Comparison of ENCODE assay signal across 1 cellular context in genomic region chr16:30139895-30140481, GRCh38.
TF ChIP-seq lines count a peak whose summit lies in the region.

No MANE protein-coding gene starts in this region.

TF ChIP-seq in HepG2, 621 proteins besides CTCF, POLR2A, EP300 and RAD21 (continued from another document and continues in another):
- TF ChIP-seq ZNF773 (CRISPR knock-in tag; IDR thresholded peaks at IDR 0.05; ENCODE audit: borderline replicate concordance): no peak
- TF ChIP-seq PRDM15 (CRISPR knock-in tag; IDR thresholded peaks at IDR 0.05): no peak
- TF ChIP-seq DZIP1 (CRISPR knock-in tag; IDR thresholded peaks at IDR 0.05): no peak
- peak; percentile 95 for TF ChIP-seq MEF2D (CRISPR knock-in tag; IDR thresholded peaks at IDR 0.05)
- TF ChIP-seq TFDP2 (CRISPR knock-in tag; IDR thresholded peaks at IDR 0.05): no peak; the same call in none of the 2 replicates
- TF ChIP-seq CSRNP2 (CRISPR knock-in tag; conservative IDR thresholded peaks at IDR 0.05; ENCODE audit: low read depth): no peak
- no peak for TF ChIP-seq CENPBD1 (CRISPR knock-in tag; IDR thresholded peaks at IDR 0.05; ENCODE audit: borderline replicate concordance, low read depth)
- peak; percentile 90; the same call in 1 of the 2 replicates for TF ChIP-seq HOMEZ (CRISPR knock-in tag; IDR thresholded peaks at IDR 0.05; ENCODE audit: low read depth)
- TF ChIP-seq CBFB (CRISPR knock-in tag; IDR thresholded peaks at IDR 0.05): no peak
- peak; percentile 67 for TF ChIP-seq HNF1B (CRISPR knock-in tag; IDR thresholded peaks at IDR 0.05)
- no peak for TF ChIP-seq TCF7L2 (IDR thresholded peaks at IDR 0.05; ENCODE audit: low read depth, low read length)
- TF ChIP-seq TERF1 (CRISPR knock-in tag; IDR thresholded peaks at IDR 0.05): no peak
- TF ChIP-seq NR2F2 (IDR thresholded peaks at IDR 0.05; ENCODE audit: borderline replicate concordance, low read depth): peak; percentile 85
- TF ChIP-seq GPBP1L1 (CRISPR knock-in tag; IDR thresholded peaks at IDR 0.05): no peak
- TF ChIP-seq PPARG (CRISPR knock-in tag; conservative IDR thresholded peaks at IDR 0.05): peak; percentile 91
- no peak for TF ChIP-seq ZNF678 (CRISPR knock-in tag; IDR thresholded peaks at IDR 0.05)
- no peak for TF ChIP-seq ZBTB8A (CRISPR knock-in tag; IDR thresholded peaks at IDR 0.05; ENCODE audit: borderline replicate concordance, low read depth)
- TF ChIP-seq ZNF639 (CRISPR knock-in tag; conservative IDR thresholded peaks at IDR 0.05): no peak
- TF ChIP-seq ZNF644 (CRISPR knock-in tag; IDR thresholded peaks at IDR 0.05; ENCODE audit: low read depth): peak; percentile 85; the same call in 1 of the 2 replicates
- TF ChIP-seq ZNF605 (CRISPR knock-in tag; IDR thresholded peaks at IDR 0.05): peak; percentile 72
- no peak for TF ChIP-seq ZNF660 (CRISPR knock-in tag; IDR thresholded peaks at IDR 0.05; ENCODE audit: borderline replicate concordance, low read depth)
- peak; percentile 94; the same call in 1 of the 2 replicates for TF ChIP-seq ZNF414 (CRISPR knock-in tag; IDR thresholded peaks at IDR 0.05)
- peak; percentile 99 for TF ChIP-seq IKZF5 (CRISPR knock-in tag; IDR thresholded peaks at IDR 0.05)
- TF ChIP-seq CENPX (CRISPR knock-in tag; IDR thresholded peaks at IDR 0.05): no peak
- TF ChIP-seq E2F2 (CRISPR knock-in tag; IDR thresholded peaks at IDR 0.05; ENCODE audit: borderline replicate concordance): no peak
- no peak; the same call in 1 of the 2 replicates for TF ChIP-seq ZSCAN31 (CRISPR knock-in tag; IDR thresholded peaks at IDR 0.05; ENCODE audit: low read depth)
- TF ChIP-seq ZBTB25 (CRISPR knock-in tag; IDR thresholded peaks at IDR 0.05): no peak
- TF ChIP-seq ZNF766 (CRISPR knock-in tag; IDR thresholded peaks at IDR 0.05; ENCODE audit: borderline replicate concordance): no peak
- no peak for TF ChIP-seq ZNF768 (CRISPR knock-in tag; IDR thresholded peaks at IDR 0.05)
- TF ChIP-seq CREBL2 (CRISPR knock-in tag; IDR thresholded peaks at IDR 0.05; ENCODE audit: borderline replicate concordance): no peak
